Comparison of ENCODE assay signal across 8 cellular contexts in the genomic region with DNA sequence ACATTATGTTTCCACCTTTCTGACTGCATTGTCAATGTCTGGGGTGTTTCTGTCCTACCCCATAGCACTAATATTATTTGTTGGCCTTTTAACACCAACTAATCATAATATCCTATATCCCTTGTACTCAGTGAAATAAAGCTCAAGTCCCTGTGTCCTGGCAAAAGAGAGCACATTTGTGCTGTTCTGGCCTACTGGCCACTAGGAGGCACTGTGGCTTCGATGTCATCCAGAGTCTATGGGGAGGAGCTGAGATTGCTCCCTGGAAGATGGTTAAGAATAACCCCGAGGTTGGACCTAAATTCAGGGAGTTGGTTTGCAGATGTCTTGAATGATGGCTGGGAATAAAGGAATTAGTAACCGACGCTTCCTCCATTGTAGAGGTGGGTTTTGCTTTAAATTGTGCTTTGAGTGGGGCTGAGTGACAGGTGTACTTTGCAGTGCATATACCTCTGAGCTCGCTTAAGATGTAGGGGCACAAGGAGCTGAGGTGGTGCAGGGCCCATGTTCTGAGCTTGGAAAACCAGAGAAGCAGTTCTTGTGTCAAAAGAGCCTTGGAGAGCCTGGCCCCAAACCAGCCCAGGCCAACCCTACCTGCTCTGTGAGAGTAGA.
DNase-seq lines count a peak whose midpoint lies in the region; ATAC-seq and TF ChIP-seq lines count a peak whose summit lies in the region.

No MANE protein-coding gene starts in this region.

- H3K4me3 Mint-ChIP-seq in HFFc6: peak overlapping the region; percentile 3; the same call in 1 of the 2 replicates
- H3K4me3 Mint-ChIP-seq in activated CD8-positive, alpha-beta memory T cell treated with anti-CD3 and anti-CD28 coated beads, Interleukin-2, amount 10 ng/mL, durations not matched to agents 7 days and 5 days: peak overlapping the region; percentile 41

- H3K4me3 ChIP-seq in heart right ventricle (no peak overlapping the region), skeletal muscle satellite cell (ENCODE audit: low read length) (peak overlapping the region; percentile 21)

- no peaks in the 10 kb centered on the region for H3K9me3 Mint-ChIP-seq in HFFc6
- H3K9me3 Mint-ChIP-seq in activated CD8-positive, alpha-beta memory T cell treated with anti-CD3 and anti-CD28 coated beads, Interleukin-2, amount 10 ng/mL, durations not matched to agents 7 days and 5 days (ENCODE audit: low read depth): no peaks in the 10 kb centered on the region

- no peak for ATAC-seq in heart right ventricle
- no peak for ATAC-seq in left ventricle myocardium superior
- peak; percentile 79 for ATAC-seq in activated CD8-positive, alpha-beta memory T cell treated with anti-CD3 and anti-CD28 coated beads, Interleukin-2, amount 10 ng/mL, durations not matched to agents 7 days and 5 days

- H3K36me3 ChIP-seq in heart right ventricle: no peaks in the 10 kb centered on the region
- no peaks in the 10 kb centered on the region for H3K36me3 ChIP-seq in skeletal muscle satellite cell (ENCODE audit: insufficient read depth, low read length)

- H3K4me1 Mint-ChIP-seq in HFFc6 (ENCODE audit: low read depth): peaks cover 100% of the 10 kb centered on the region
- peaks cover 24% of the 10 kb centered on the region for H3K4me1 Mint-ChIP-seq in activated CD8-positive, alpha-beta memory T cell treated with anti-CD3 and anti-CD28 coated beads, Interleukin-2, amount 10 ng/mL, durations not matched to agents 7 days and 5 days

- H3K27me3 Mint-ChIP-seq in HFFc6 (ENCODE audit: insufficient read depth): no peaks in the 10 kb centered on the region
- H3K27me3 Mint-ChIP-seq in activated CD8-positive, alpha-beta memory T cell treated with anti-CD3 and anti-CD28 coated beads, Interleukin-2, amount 10 ng/mL, durations not matched to agents 7 days and 5 days: peaks cover 10% of the 10 kb centered on the region

- CTCF ChIA-PET in activated CD8-positive, alpha-beta memory T cell treated with anti-CD3 and anti-CD28 coated beads, Interleukin-2, amount 10 ng/mL, durations not matched to agents 7 days and 5 days (lab: Charles Lee): interaction anchor here (0.6 to 2.2 kb wide), 19 partner anchors 10 to 278 kb away, joined by 3 to 19 read pairs (median 4); no protein-coding TSS in a partner anchor

- TF ChIP-seq CTCF in heart right ventricle (IDR thresholded peaks at IDR 0.05) (peak in 6 of 9 donors; percentile 30 to 72 (median 36)), HFFc6 (IDR thresholded peaks at IDR 0.05) (peak; percentile 93)

- DNase-seq in heart right ventricle (no peak), left ventricle myocardium superior (no peak), HFFc6 (peak; percentile 75), NAMALWA (ENCODE audit: low spot score) (peak; percentile 77), fibroblast of peridontal ligament (ENCODE audit: extremely low read depth) (peak; percentile 60), T1000 (lab: John Stamatoyannopoulos, UW) (no peak)
- peak; percentile 54 for DNase-seq in activated CD8-positive, alpha-beta memory T cell treated with anti-CD3 and anti-CD28 coated beads, Interleukin-2, amount 10 ng/mL, durations not matched to agents 7 days and 5 days

- peak overlapping the region; percentile 36 for H3K4me2 ChIP-seq in skeletal muscle satellite cell (ENCODE audit: low read length)

- H3K27ac ChIP-seq in heart right ventricle: no peak overlapping the region

- H3K27me3 ChIP-seq in heart right ventricle (peaks cover 0 to 29% (median 18%) of the 10 kb centered on the region in 7 donors), skeletal muscle satellite cell (ENCODE audit: control insufficient read depth, insufficient read depth, low read length) (no peaks in the 10 kb centered on the region)

- peak overlapping the region; percentile 69 for H3K27ac Mint-ChIP-seq in HFFc6
- peak overlapping the region; percentile 28 for H3K27ac Mint-ChIP-seq in activated CD8-positive, alpha-beta memory T cell treated with anti-CD3 and anti-CD28 coated beads, Interleukin-2, amount 10 ng/mL, durations not matched to agents 7 days and 5 days

- peaks cover 0 to 25% (median 0%) of the 10 kb centered on the region in 9 donors for H3K4me1 ChIP-seq in heart right ventricle
- peaks cover 96% of the 10 kb centered on the region for H3K4me1 ChIP-seq in skeletal muscle satellite cell (ENCODE audit: control insufficient read depth, insufficient read depth, low read length)

- H3K9me3 ChIP-seq in heart right ventricle (no peaks in the 10 kb centered on the region), skeletal muscle satellite cell (replicated peaks; ENCODE audit: low read length) (no peaks in the 10 kb centered on the region)

- 20 to 31% methylated on average over 5 of the region's 5 CpGs for WGBS in heart right ventricle, 2 donors

- H3K36me3 Mint-ChIP-seq in HFFc6 (ENCODE audit: low read depth): peaks cover 7% of the 10 kb centered on the region; the same call in 1 of the 2 replicates
- H3K36me3 Mint-ChIP-seq in activated CD8-positive, alpha-beta memory T cell treated with anti-CD3 and anti-CD28 coated beads, Interleukin-2, amount 10 ng/mL, durations not matched to agents 7 days and 5 days: no peaks in the 10 kb centered on the region

- peak overlapping the region; percentile 61 for H3K9ac ChIP-seq in skeletal muscle satellite cell (ENCODE audit: low read depth, low read length)

- intact Hi-C loops in heart right ventricle (cut with DNase I) (no loop called here), left ventricle myocardium superior (cut with micrococcal nuclease) (no loop called here)

Comparison
In these comparisons a context has a peak if more than half of its experiments do, and no peak if none do; other contexts are left out.
1. DNase-seq: peak in HFFc6 (single experiment), NAMALWA (single experiment), activated CD8-positive, alpha-beta memory T cell treated with anti-CD3 and anti-CD28 coated beads, Interleukin-2, amount 10 ng/mL, durations not matched to agents 7 days and 5 days (single experiment) and fibroblast of peridontal ligament (single experiment); none in heart right ventricle (0 of 2), left ventricle myocardium superior (single experiment) and T1000 (single experiment).